Comparison of ENCODE assay signal across 1 cellular context in the genomic region with DNA sequence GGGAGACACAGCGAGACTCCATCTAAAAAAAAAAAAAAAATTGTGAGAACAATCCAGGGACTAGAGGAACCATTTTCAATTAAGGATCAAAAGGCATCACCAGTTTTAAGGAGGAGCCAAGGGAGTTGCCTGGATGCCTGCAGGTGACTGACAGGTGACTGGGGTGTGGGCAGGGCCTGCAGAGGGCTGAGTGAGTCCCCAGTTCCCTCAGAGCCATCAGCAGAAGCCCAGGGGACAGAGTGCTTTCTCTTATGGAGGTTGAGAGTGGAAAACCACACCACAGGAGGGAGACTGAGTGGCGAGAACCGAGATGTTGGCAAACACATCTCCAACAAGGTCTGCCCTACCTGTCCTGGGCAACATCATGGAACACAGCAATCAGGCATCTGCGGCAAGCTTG.
A peak's percentile ranks its signal among the peaks of the same experiment; 100 is the strongest.
TF ChIP-seq lines count a peak whose summit lies in the region.

No MANE protein-coding gene starts in this region.

TF ChIP-seq in K562, 482 proteins besides CTCF, POLR2A, EP300 and RAD21 (continued from another document):
- TF ChIP-seq, protein P1, sequence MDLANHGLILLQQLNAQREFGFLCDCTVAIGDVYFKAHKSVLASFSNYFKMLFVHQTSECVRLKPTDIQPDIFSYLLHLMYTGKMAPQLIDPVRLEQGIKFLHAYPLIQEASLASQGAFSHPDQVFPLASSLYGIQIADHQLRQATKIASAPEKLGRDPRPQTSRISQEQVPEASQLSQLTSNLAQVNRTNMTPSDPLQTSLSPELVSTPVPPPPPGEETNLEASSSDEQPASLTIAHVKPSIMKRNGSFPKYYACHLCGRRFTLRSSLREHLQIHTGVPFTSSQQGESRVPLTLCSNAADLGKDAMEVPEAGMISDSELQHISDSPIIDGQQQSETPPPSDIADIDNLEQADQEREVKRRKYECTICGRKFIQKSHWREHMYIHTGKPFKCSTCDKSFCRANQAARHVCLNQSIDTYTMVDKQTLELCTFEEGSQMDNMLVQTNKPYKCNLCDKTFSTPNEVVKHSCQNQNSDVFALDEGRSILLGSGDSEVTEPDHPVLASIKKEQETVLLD (IDR thresholded peaks at IDR 0.05), result no peak
- TF ChIP-seq, protein P2, sequence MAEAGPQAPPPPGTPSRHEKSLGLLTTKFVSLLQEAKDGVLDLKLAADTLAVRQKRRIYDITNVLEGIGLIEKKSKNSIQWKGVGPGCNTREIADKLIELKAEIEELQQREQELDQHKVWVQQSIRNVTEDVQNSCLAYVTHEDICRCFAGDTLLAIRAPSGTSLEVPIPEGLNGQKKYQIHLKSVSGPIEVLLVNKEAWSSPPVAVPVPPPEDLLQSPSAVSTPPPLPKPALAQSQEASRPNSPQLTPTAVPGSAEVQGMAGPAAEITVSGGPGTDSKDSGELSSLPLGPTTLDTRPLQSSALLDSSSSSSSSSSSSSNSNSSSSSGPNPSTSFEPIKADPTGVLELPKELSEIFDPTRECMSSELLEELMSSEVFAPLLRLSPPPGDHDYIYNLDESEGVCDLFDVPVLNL (CRISPR knock-in tag; IDR thresholded peaks at IDR 0.05; ENCODE audit: low read depth), result no peak
- TF ChIP-seq, protein P3, sequence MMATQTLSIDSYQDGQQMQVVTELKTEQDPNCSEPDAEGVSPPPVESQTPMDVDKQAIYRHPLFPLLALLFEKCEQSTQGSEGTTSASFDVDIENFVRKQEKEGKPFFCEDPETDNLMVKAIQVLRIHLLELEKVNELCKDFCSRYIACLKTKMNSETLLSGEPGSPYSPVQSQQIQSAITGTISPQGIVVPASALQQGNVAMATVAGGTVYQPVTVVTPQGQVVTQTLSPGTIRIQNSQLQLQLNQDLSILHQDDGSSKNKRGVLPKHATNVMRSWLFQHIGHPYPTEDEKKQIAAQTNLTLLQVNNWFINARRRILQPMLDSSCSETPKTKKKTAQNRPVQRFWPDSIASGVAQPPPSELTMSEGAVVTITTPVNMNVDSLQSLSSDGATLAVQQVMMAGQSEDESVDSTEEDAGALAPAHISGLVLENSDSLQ (IDR thresholded peaks at IDR 0.05), result peak; percentile 72
